In the genomic region with DNA sequence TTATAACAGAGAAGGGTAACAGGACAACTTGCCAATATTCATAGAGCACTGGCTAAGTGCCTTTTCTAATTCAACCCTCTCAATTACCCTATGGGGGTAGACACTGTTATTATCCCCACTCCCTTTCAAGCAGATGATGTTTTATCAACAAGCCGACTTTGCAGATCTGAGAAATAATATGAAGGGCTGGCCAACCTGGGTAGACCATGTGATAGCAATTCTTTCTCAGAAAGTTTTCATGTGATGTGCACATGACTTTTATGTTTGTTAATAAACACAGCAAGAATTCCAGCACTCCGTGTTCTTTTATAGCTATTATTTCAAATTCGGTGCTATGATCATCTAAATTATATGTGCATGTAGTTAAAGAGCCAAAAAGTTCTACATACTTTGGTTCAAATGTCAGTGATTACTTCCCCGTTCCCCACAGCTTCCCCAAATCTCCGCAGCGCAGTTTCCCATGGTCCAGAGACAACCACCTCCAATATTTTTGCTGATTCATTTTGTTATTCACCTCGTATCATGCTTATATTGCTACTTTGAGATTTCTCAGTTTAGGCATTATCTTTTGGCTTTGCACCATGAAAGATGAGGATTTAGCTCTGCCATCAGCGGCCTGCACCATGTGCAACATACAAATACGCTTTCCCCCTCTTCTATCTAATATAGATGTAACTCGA, we compare ENCODE assay signal across 27 cellular contexts.
DNase-seq lines count a peak whose midpoint lies in the region; ATAC-seq, FAIRE-seq and TF ChIP-seq lines count a peak whose summit lies in the region.
"Had no signal": no experiment of that assay in that cellular context is flagged by ENCODE, and none has a peak within 500 bp of the region (broad histone marks: within the 10 kb centered on the region; RNA-seq: fewer than 3 reads in every experiment).

No MANE protein-coding gene starts in this region.

- H3K9me3 ChIP-seq in right lobe of liver (no peaks in the 10 kb centered on the region), HepG2 (ENCODE audit: low read length) (no peaks in the 10 kb centered on the region), psoas muscle (no peaks in the 10 kb centered on the region), aorta (ENCODE audit: control insufficient read depth, low read length) (no peaks in the 10 kb centered on the region), kidney (ENCODE audit: control insufficient read depth in 1 of 2, low read length in 2 of 2) (no peaks in the 10 kb centered on the region), gastroesophageal sphincter (no peaks in the 10 kb centered on the region)
- H3K9me3 ChIP-seq: A549, SJSA1 had no signal

- H4K20me1 ChIP-seq in HepG2 (ENCODE audit: insufficient read depth, low read length) = no peaks in the 10 kb centered on the region

- WGBS in right lobe of liver (ENCODE audit: insufficient coverage, low coverage, low lambda C conversion rate, missing lambda C conversion rate) = 51% methylated on average over 10 of the region's 10 CpGs
- 45% methylated on average over 10 of the region's 10 CpGs for WGBS in HepG2 (ENCODE audit: low lambda C conversion rate)
- WGBS in psoas muscle, 3 donors = 62 to 76% (median 69%) methylated on average over 10 of the region's 10 CpGs
- 12 to 22% methylated on average over 10 of the region's 10 CpGs for WGBS in aorta, 2 donors
- WGBS in gastroesophageal sphincter (ENCODE audit: low coverage in 1 of 2), 2 donors = 77 to 79% methylated on average over 8 to 10 of the region's 10 CpGs

- no peak for TF ChIP-seq CTCF in right lobe of liver (IDR thresholded peaks at IDR 0.05)
- no peak for TF ChIP-seq CTCF in HepG2 (CRISPR knock-in tag; IDR thresholded peaks at IDR 0.05)
- no peak for TF ChIP-seq CTCF in psoas muscle (IDR thresholded peaks at IDR 0.05)
- no peak for TF ChIP-seq CTCF in kidney (IDR thresholded peaks at IDR 0.05; ENCODE audit: borderline replicate concordance, extremely low read depth, insufficient read depth)
- TF ChIP-seq CTCF in Calu3 (IDR thresholded peaks at IDR 0.05; ENCODE audit: unreplicated experiment) = no peak
- TF ChIP-seq CTCF in gastroesophageal sphincter (IDR thresholded peaks at IDR 0.05) = no peak

- peak in 3 of 4 donors; percentile 20 to 47 (median 43) for ATAC-seq in right lobe of liver
- no peak for ATAC-seq in HepG2
- ATAC-seq in psoas muscle = peak in 1 of 4 donors; percentile 30
- ATAC-seq in aorta (ENCODE audit: low FRiP score) = no peak
- no peak for ATAC-seq in gastroesophageal sphincter
- ATAC-seq: A549; activated T-cell treated with anti-CD3 and anti-CD28 coated beads, Interleukin-2, amount 50 U/mL, for 72 hours; left ventricle myocardium superior; stimulated activated naive CD8-positive, alpha-beta T cell treated with anti-CD3 and anti-CD28 coated beads, Interleukin-15, amount 100 ng/mL, for 72 hours; T-helper 17 cell had no signal

- H3K79me2 ChIP-seq in HepG2 (ENCODE audit: insufficient read depth, low read length) = no peaks in the 10 kb centered on the region

- DNase-seq in right lobe of liver (no peak), HepG2 (ENCODE audit: low spot score) (no peak), psoas muscle (no peak), aorta (no peak), kidney (no peak), Calu3 (no peak)
- DNase-seq: activated CD4-positive, alpha-beta T cell treated with anti-CD3 and anti-CD28 coated beads, Interleukin-2, amount 10 ng/mL, durations not matched to agents 7 days and 5 days; activated naive CD4-positive, alpha-beta T cell treated with anti-CD3 and anti-CD28 coated beads, Interleukin-2, amount 10 ng/mL, durations not matched to agents 7 days and 5 days; activated T-cell treated with anti-CD3 and anti-CD28 coated beads, Interleukin-2, amount 50 U/mL, for 72 hours; central memory CD4-positive, alpha-beta T cell; DMS53; hippocampal formation; immature natural killer cell; left ventricle myocardium superior; NCI-H1436; NCI-H510A; stimulated activated naive CD8-positive, alpha-beta T cell treated with anti-CD3 and anti-CD28 coated beads, Interleukin-15, amount 100 ng/mL, for 72 hours; T-helper 17 cell had no signal

- CTCF ChIA-PET in HepG2 (lab: Yijun Ruan, JAX; ENCODE audit: low intra/inter-chr PET ratio, low total read pairs) = no interaction called here
- CTCF ChIA-PET in Calu3 (lab: Charles Lee) = no interaction called here

- no peak overlapping the region for H3K4me3 ChIP-seq in right lobe of liver
- H3K4me3 ChIP-seq in HepG2 (replicated peaks in 1 of 3; ENCODE audit: insufficient read depth in 1 of 3, low read depth in 2 of 3, low read length in 3 of 3) = no peak overlapping the region
- H3K4me3 ChIP-seq in psoas muscle = no peak overlapping the region
- H3K4me3 ChIP-seq in aorta (ENCODE audit: low read length in 2 of 2) = no peak overlapping the region
- H3K4me3 ChIP-seq in kidney (ENCODE audit: low read length in 2 of 2) = no peak overlapping the region
- no peak overlapping the region for H3K4me3 ChIP-seq in gastroesophageal sphincter
- H3K4me3 ChIP-seq: A549, neural progenitor cell, SJSA1 had no signal

- no peak for FAIRE-seq in HepG2 (lab: Jason Lieb, UNC)
- no peak for FAIRE-seq in kidney (lab: Jason Lieb, UNC)
- FAIRE-seq: A549, G401.6, H1, RCC 7860, urothelium cell line had no signal

- H3K9ac ChIP-seq in HepG2 (ENCODE audit: insufficient read depth, low read depth, low read length) = no peak overlapping the region
- no peak overlapping the region for H3K9ac ChIP-seq in kidney (ENCODE audit: low read length in 2 of 2)
- H3K9ac ChIP-seq: neural progenitor cell had no signal

- no peaks in the 10 kb centered on the region for H3K36me3 Mint-ChIP-seq in dendritic cell treated with granulocyte-macrophage colony-stimulating factor and Interleukin-4, amounts not matched to agents 40 ng/mL and 50 ng/mL, for 4 days (ENCODE audit: low read depth)
- no peaks in the 10 kb centered on the region for H3K36me3 Mint-ChIP-seq in Calu3 (ENCODE audit: insufficient read depth, unreplicated experiment)
- H3K36me3 Mint-ChIP-seq: activated naive CD4-positive, alpha-beta T cell treated with anti-CD3 and anti-CD28 coated beads, Interleukin-2, amount 10 ng/mL, durations not matched to agents 7 days and 5 days; immature natural killer cell; neural progenitor cell had no signal

- H3K9me3 Mint-ChIP-seq in dendritic cell treated with granulocyte-macrophage colony-stimulating factor and Interleukin-4, amounts not matched to agents 40 ng/mL and 50 ng/mL, for 4 days = no peaks in the 10 kb centered on the region
- no peaks in the 10 kb centered on the region for H3K9me3 Mint-ChIP-seq in Calu3 (ENCODE audit: low read depth, unreplicated experiment)
- H3K9me3 Mint-ChIP-seq: activated CD4-positive, alpha-beta T cell treated with anti-CD3 and anti-CD28 coated beads, Interleukin-2, amount 10 ng/mL, durations not matched to agents 7 days and 5 days; activated naive CD4-positive, alpha-beta T cell treated with anti-CD3 and anti-CD28 coated beads, Interleukin-2, amount 10 ng/mL, durations not matched to agents 7 days and 5 days; activated T-cell treated with anti-CD3 and anti-CD28 coated beads, Interleukin-2, amount 50 U/mL, for 72 hours; immature natural killer cell; neural progenitor cell; stimulated activated naive CD8-positive, alpha-beta T cell treated with anti-CD3 and anti-CD28 coated beads, Interleukin-15, amount 100 ng/mL, for 72 hours had no signal

- TF ChIP-seq POLR2A in right lobe of liver (IDR thresholded peaks at IDR 0.05) = no peak
- TF ChIP-seq POLR2A in HepG2 (IDR thresholded peaks at IDR 0.05; ENCODE audit: insufficient read depth in 1 of 2, low read depth in 2 of 2, low read length in 2 of 2) = no peak
- no peak for TF ChIP-seq POLR2A in gastroesophageal sphincter (IDR thresholded peaks at IDR 0.05)

- intact Hi-C loops in right lobe of liver (cut with DNase I) (no loop called here), HepG2 (cut with micrococcal nuclease; ENCODE audit: unreplicated experiment) (no loop called here), psoas muscle (cut with DNase I) (no loop called here), aorta (cut with DNase I) (no loop called here), kidney (cut with DNase I) (no loop called here), Calu3 (cut with micrococcal nuclease; ENCODE audit: unreplicated experiment) (no loop called here)
- intact Hi-C loops in dendritic cell treated with granulocyte-macrophage colony-stimulating factor and Interleukin-4, amounts not matched to agents 40 ng/mL and 50 ng/mL, for 4 days (cut with micrococcal nuclease) = no loop called here

- H2AFZ ChIP-seq in HepG2 (ENCODE audit: low read length) = no peak overlapping the region
- H2AFZ ChIP-seq: neural progenitor cell had no signal

- peaks cover 60% of the 10 kb centered on the region for H3K4me1 Mint-ChIP-seq in dendritic cell treated with granulocyte-macrophage colony-stimulating factor and Interleukin-4, amounts not matched to agents 40 ng/mL and 50 ng/mL, for 4 days (ENCODE audit: low read depth)
- no peaks in the 10 kb centered on the region for H3K4me1 Mint-ChIP-seq in Calu3 (ENCODE audit: low read depth, unreplicated experiment)
- H3K4me1 Mint-ChIP-seq: immature natural killer cell; stimulated activated naive CD8-positive, alpha-beta T cell treated with anti-CD3 and anti-CD28 coated beads, Interleukin-15, amount 100 ng/mL, for 72 hours; T-helper 17 cell had no signal

- BruUV-seq in HepG2 (replicated peaks; lab: Mats Ljungman, UMichigan) (no TSS peak), Calu3 (replicated peaks; lab: Mats Ljungman, UMichigan) (no TSS peak)

- H3K36me3 ChIP-seq in right lobe of liver (no peaks in the 10 kb centered on the region), HepG2 (replicated peaks in 1 of 2; ENCODE audit: control insufficient read depth in 1 of 2, insufficient read depth in 2 of 2, low read length in 2 of 2) (no peaks in the 10 kb centered on the region), psoas muscle (ENCODE audit: insufficient read depth in 1 of 2, low read depth in 1 of 2) (no peaks in the 10 kb centered on the region), aorta (ENCODE audit: control insufficient read depth in 1 of 2, insufficient read depth in 2 of 2, low read length in 1 of 2) (no peaks in the 10 kb centered on the region), kidney (ENCODE audit: control insufficient read depth in 1 of 2, insufficient read depth in 2 of 2, low read length in 2 of 2) (no peaks in the 10 kb centered on the region), gastroesophageal sphincter (no peaks in the 10 kb centered on the region)
- H3K36me3 ChIP-seq: neural progenitor cell, SJSA1 had no signal

- in situ Hi-C loops in HepG2 (cut with HindIII; ENCODE audit: extremely low pct_ligation_motif_present, low pct_unique_long_range_greater_than_20kb) = no loop called here

- POLR2A ChIA-PET in HepG2 (lab: Yijun Ruan, JAX) = no interaction called here

- H3K4me1 ChIP-seq in right lobe of liver (peaks cover 0 to 7% (median 0%) of the 10 kb centered on the region in 4 donors), HepG2 (ENCODE audit: insufficient read depth, low read length) (no peaks in the 10 kb centered on the region), psoas muscle (peaks cover 24% of the 10 kb centered on the region), aorta (ENCODE audit: control insufficient read depth in 1 of 2, insufficient read depth in 2 of 2, low read length in 2 of 2) (peaks cover 3 to 5% of the 10 kb centered on the region in 2 donors), kidney (ENCODE audit: control insufficient read depth in 1 of 2, insufficient read depth in 1 of 2, low read depth in 1 of 2, low read length in 2 of 2) (peaks cover 4 to 11% of the 10 kb centered on the region in 2 donors), gastroesophageal sphincter (peaks cover 0 to 30% (median 11%) of the 10 kb centered on the region in 3 donors)
- H3K4me1 ChIP-seq: A549 had no signal

- no peak for TF ChIP-seq RAD21 in HepG2 (CRISPR knock-in tag; IDR thresholded peaks at IDR 0.05)

- no peak overlapping the region for H3K4me2 ChIP-seq in HepG2 (ENCODE audit: low read depth, low read length)
- H3K4me2 ChIP-seq: A549, neural progenitor cell had no signal

- H3K27me3 ChIP-seq in right lobe of liver = no peaks in the 10 kb centered on the region
- H3K27me3 ChIP-seq in HepG2 (ENCODE audit: control insufficient read depth in 1 of 2, insufficient read depth in 2 of 2, low read length in 2 of 2) = peaks cover 0 to 4% of the 10 kb centered on the region in 2 experiments; a peak in 1 of 5 replicates
- no peaks in the 10 kb centered on the region for H3K27me3 ChIP-seq in psoas muscle (ENCODE audit: insufficient read depth in 3 of 3, low read length in 2 of 3)
- no peaks in the 10 kb centered on the region for H3K27me3 ChIP-seq in aorta (ENCODE audit: control insufficient read depth in 1 of 2, insufficient read depth in 2 of 2, low read length in 1 of 2)
- no peaks in the 10 kb centered on the region for H3K27me3 ChIP-seq in gastroesophageal sphincter
- H3K27me3 ChIP-seq: neural progenitor cell, SJSA1 had no signal

- H3K4me3 Mint-ChIP-seq in dendritic cell treated with granulocyte-macrophage colony-stimulating factor and Interleukin-4, amounts not matched to agents 40 ng/mL and 50 ng/mL, for 4 days = no peak overlapping the region
- no peak overlapping the region for H3K4me3 Mint-ChIP-seq in Calu3 (ENCODE audit: low read depth, unreplicated experiment)
- H3K4me3 Mint-ChIP-seq: activated CD4-positive, alpha-beta T cell treated with anti-CD3 and anti-CD28 coated beads, Interleukin-2, amount 10 ng/mL, durations not matched to agents 7 days and 5 days; activated naive CD4-positive, alpha-beta T cell treated with anti-CD3 and anti-CD28 coated beads, Interleukin-2, amount 10 ng/mL, durations not matched to agents 7 days and 5 days; activated T-cell treated with anti-CD3 and anti-CD28 coated beads, Interleukin-2, amount 50 U/mL, for 72 hours; immature natural killer cell; neural progenitor cell; stimulated activated naive CD8-positive, alpha-beta T cell treated with anti-CD3 and anti-CD28 coated beads, Interleukin-15, amount 100 ng/mL, for 72 hours; T-helper 17 cell had no signal

- TF ChIP-seq EP300 in HepG2 (IDR thresholded peaks at IDR 0.05; ENCODE audit: low read depth in 2 of 2, low read length in 2 of 2) (no peak), HepG2 (CRISPR knock-in tag; IDR thresholded peaks at IDR 0.05; ENCODE audit: borderline replicate concordance) (no peak), gastroesophageal sphincter (IDR thresholded peaks at IDR 0.05) (no peak)

- H3K27ac ChIP-seq in right lobe of liver = no peak overlapping the region
- no peak overlapping the region for H3K27ac ChIP-seq in HepG2 (ENCODE audit: extremely low read length, insufficient read depth, low read length)
- H3K27ac ChIP-seq in psoas muscle = peak overlapping the region; percentile 13
- peak overlapping the region; percentile 10 to 74 for H3K27ac ChIP-seq in aorta (ENCODE audit: low read depth in 1 of 2, low read length in 2 of 2)
- H3K27ac ChIP-seq in kidney (ENCODE audit: low read depth in 2 of 2, low read length in 2 of 2) = peak overlapping the region in 1 of 2 donors; percentile 40
- peak overlapping the region in 1 of 4 donors; percentile 13 for H3K27ac ChIP-seq in gastroesophageal sphincter
- H3K27ac ChIP-seq: A549, neural progenitor cell, SJSA1 had no signal

- H3K27me3 Mint-ChIP-seq in dendritic cell treated with granulocyte-macrophage colony-stimulating factor and Interleukin-4, amounts not matched to agents 40 ng/mL and 50 ng/mL, for 4 days = peaks cover 2% of the 10 kb centered on the region
- no peaks in the 10 kb centered on the region for H3K27me3 Mint-ChIP-seq in Calu3 (ENCODE audit: unreplicated experiment)
- H3K27me3 Mint-ChIP-seq: activated CD4-positive, alpha-beta T cell treated with anti-CD3 and anti-CD28 coated beads, Interleukin-2, amount 10 ng/mL, durations not matched to agents 7 days and 5 days; stimulated activated naive CD8-positive, alpha-beta T cell treated with anti-CD3 and anti-CD28 coated beads, Interleukin-15, amount 100 ng/mL, for 72 hours had no signal

- H3K27ac Mint-ChIP-seq in dendritic cell treated with granulocyte-macrophage colony-stimulating factor and Interleukin-4, amounts not matched to agents 40 ng/mL and 50 ng/mL, for 4 days = peak overlapping the region; percentile 51
- H3K27ac Mint-ChIP-seq in Calu3 (ENCODE audit: unreplicated experiment) = no peak overlapping the region
- H3K27ac Mint-ChIP-seq: activated CD4-positive, alpha-beta T cell treated with anti-CD3 and anti-CD28 coated beads, Interleukin-2, amount 10 ng/mL, durations not matched to agents 7 days and 5 days; activated naive CD4-positive, alpha-beta T cell treated with anti-CD3 and anti-CD28 coated beads, Interleukin-2, amount 10 ng/mL, durations not matched to agents 7 days and 5 days; activated T-cell treated with anti-CD3 and anti-CD28 coated beads, Interleukin-2, amount 50 U/mL, for 72 hours; immature natural killer cell; neural progenitor cell; T-helper 17 cell had no signal

Comparison
In these comparisons a context has a peak if more than half of its experiments do, and no peak if none do; other contexts are left out.
1. ATAC-seq: peak in right lobe of liver (3 of 4); none in HepG2 (single experiment), aorta (single experiment) and gastroesophageal sphincter (single experiment).
2. H3K27ac ChIP-seq: peak in psoas muscle (single experiment) and aorta (2 of 2); none in right lobe of liver (0 of 3) and HepG2 (single experiment).